9 cellular contexts compared by ENCODE assay signal in genomic region chr15:69298354-69298696, GRCh38. TPM values are rescaled to one million over a fixed set of nuclear protein-coding genes. Genes with fewer than 3 reads are reported as not detected.
DNase-seq lines count a peak whose midpoint lies in the region; ATAC-seq and FAIRE-seq lines count a peak whose summit lies in the region.
"Had no signal": no experiment of that assay in that cellular context is flagged by ENCODE, and none has a peak within 500 bp of the region (broad histone marks: within the 10 kb centered on the region; RNA-seq: fewer than 3 reads in every experiment).

No MANE protein-coding gene starts in this region.

- H3K27ac Mint-ChIP-seq in activated naive CD8-positive, alpha-beta T cell treated with anti-CD3 and anti-CD28 coated beads for 36 hours: no peak overlapping the region

- no peak for ATAC-seq in HG02981 (IDR thresholded peaks at IDR 0.05; ENCODE audit: unreplicated experiment)

- H3K4me1 ChIP-seq in iPS DF 6.9 (ENCODE audit: control insufficient read depth, insufficient read depth, low read length) (peaks cover 3% of the 10 kb centered on the region), rectal smooth muscle tissue (ENCODE audit: control insufficient read depth, insufficient read depth, low read length) (no peaks in the 10 kb centered on the region)

- no peaks in the 10 kb centered on the region for H3K36me3 Mint-ChIP-seq in activated naive CD8-positive, alpha-beta T cell treated with anti-CD3 and anti-CD28 coated beads for 36 hours

- peak overlapping the region; percentile 55 for H3K4me3 ChIP-seq in H7 (ENCODE audit: insufficient read depth, low read depth, low read length)
- peak overlapping the region; percentile 66; the same call in 1 of the 2 replicates for H3K4me3 ChIP-seq in iPS DF 6.9 (ENCODE audit: low read length)
- peak overlapping the region; percentile 55 for H3K4me3 ChIP-seq in rectal smooth muscle tissue (ENCODE audit: low read length)

- H3K27me3 ChIP-seq in H7 (ENCODE audit: control insufficient read depth, insufficient read depth, low read length): peaks cover 38% of the 10 kb centered on the region
- peaks cover 7% of the 10 kb centered on the region for H3K27me3 ChIP-seq in iPS DF 6.9 (ENCODE audit: control insufficient read depth, insufficient read depth, low read length)
- H3K27me3 ChIP-seq in rectal smooth muscle tissue (ENCODE audit: control insufficient read depth, insufficient read depth, low read length): peaks cover 9% of the 10 kb centered on the region

- H3K9me3 Mint-ChIP-seq in activated naive CD8-positive, alpha-beta T cell treated with anti-CD3 and anti-CD28 coated beads for 36 hours: no peaks in the 10 kb centered on the region

- no peaks in the 10 kb centered on the region for H3K4me1 Mint-ChIP-seq in activated naive CD8-positive, alpha-beta T cell treated with anti-CD3 and anti-CD28 coated beads for 36 hours

- WGBS in iPS DF 6.9 (ENCODE audit: insufficient coverage, insufficient read length): no CpG with 5 or more reads among the region's 15 CpGs

- H3K9ac ChIP-seq in rectal smooth muscle tissue (ENCODE audit: low read length): no peak overlapping the region

- no peak for DNase-seq in H7
- no peak for DNase-seq in activated naive CD8-positive, alpha-beta T cell treated with anti-CD3 and anti-CD28 coated beads for 36 hours
- no peak for DNase-seq in iPS DF 6.9 (ENCODE audit: low read depth, low spot score)
- DNase-seq in GM19239 (ENCODE audit: insufficient read length, low spot score): no peak
- DNase-seq in stimulated activated CD4-positive, alpha-beta T cell treated with anti-CD3 and anti-CD28 coated beads, Interleukin-1b, Interleukin-23, amount 100 ng/mL, for 48 hours: no peak
- no peak for DNase-seq in HT-29 (ENCODE audit: low spot score)
- DNase-seq: GF-D8 had no signal

- peaks cover 62% of the 10 kb centered on the region for H3K27me3 Mint-ChIP-seq in activated naive CD8-positive, alpha-beta T cell treated with anti-CD3 and anti-CD28 coated beads for 36 hours

- peak overlapping the region; percentile 57 for H3K4me3 Mint-ChIP-seq in activated naive CD8-positive, alpha-beta T cell treated with anti-CD3 and anti-CD28 coated beads for 36 hours

- H3K9me3 ChIP-seq in iPS DF 6.9 (ENCODE audit: control insufficient read depth, insufficient read depth, low read length): no peaks in the 10 kb centered on the region

- no peak overlapping the region for H3K27ac ChIP-seq in iPS DF 6.9 (ENCODE audit: low read length)
- no peak overlapping the region for H3K27ac ChIP-seq in rectal smooth muscle tissue (ENCODE audit: low read depth, low read length)

- H3K36me3 ChIP-seq in H7 (replicated peaks; ENCODE audit: control insufficient read depth, insufficient read depth, low read length): no peaks in the 10 kb centered on the region
- no peaks in the 10 kb centered on the region for H3K36me3 ChIP-seq in iPS DF 6.9 (ENCODE audit: control insufficient read depth, insufficient read depth, low read length)
- H3K36me3 ChIP-seq in rectal smooth muscle tissue (ENCODE audit: control insufficient read depth, insufficient read depth, low read length): no peaks in the 10 kb centered on the region

- FAIRE-seq in GM19239 (lab: Jason Lieb, UNC): no peak

RNA-seq across cellular contexts. Expression of gene PAQR5, which starts 0.4 kb away (rescaled TPM):
- total RNA-seq in H7 (2014; rRNA removed; shearing (Covaris generic)): 3.8 and 3.9 TPM in 2 replicates
- under 1 TPM; 0.06 to 0.23 TPM for total RNA-seq in activated naive CD8-positive, alpha-beta T cell treated with anti-CD3 and anti-CD28 coated beads for 36 hours
- 25.9 and 28.9 TPM in 2 replicates for total RNA-seq in HT-29 (2014; rRNA removed; shearing (Covaris generic))
